Comparison of ENCODE assay signal across 13 cellular contexts in genomic region chr20:36519012-36519719, GRCh38.
"Had no signal": no experiment of that assay in that cellular context is flagged by ENCODE, and none has a peak within 500 bp of the region (broad histone marks: within the 10 kb centered on the region; RNA-seq: fewer than 3 reads in every experiment).

No MANE protein-coding gene starts in this region.

- H3K4me1 ChIP-seq: gastrocnemius medialis had no signal

- H3K27ac Mint-ChIP-seq: immature natural killer cell, natural killer cell had no signal

- H3K4me3 ChIP-seq: gastrocnemius medialis, heart left ventricle, thyroid gland had no signal

- H3K27me3 Mint-ChIP-seq: T-cell had no signal

- H3K9me3 ChIP-seq: gastrocnemius medialis, heart left ventricle, thyroid gland had no signal

- H3K9me3 Mint-ChIP-seq: immature natural killer cell, natural killer cell, T-cell had no signal

- ATAC-seq: gastrocnemius medialis, heart left ventricle, natural killer cell, T-cell had no signal

- H3K36me3 Mint-ChIP-seq: natural killer cell had no signal

- H3K27ac ChIP-seq: gastrocnemius medialis, heart left ventricle, thyroid gland had no signal

- H3K4me1 Mint-ChIP-seq: natural killer cell, T-cell had no signal

- H3K4me3 Mint-ChIP-seq: immature natural killer cell, natural killer cell, T-cell had no signal

- DNase-seq: activated CD4-positive, alpha-beta T cell treated with anti-CD3 and anti-CD28 coated beads for 4 hours; activated naive CD4-positive, alpha-beta T cell treated with anti-CD3 and anti-CD28 coated beads, Interleukin-2, amount 50 U/mL, for 16 hours; amniotic stem cell; erythroblast; gastrocnemius medialis; heart left ventricle; immature natural killer cell; mesendoderm; natural killer cell; retina; T-cell; T1000; thyroid gland had no signal
